In the genomic region with DNA sequence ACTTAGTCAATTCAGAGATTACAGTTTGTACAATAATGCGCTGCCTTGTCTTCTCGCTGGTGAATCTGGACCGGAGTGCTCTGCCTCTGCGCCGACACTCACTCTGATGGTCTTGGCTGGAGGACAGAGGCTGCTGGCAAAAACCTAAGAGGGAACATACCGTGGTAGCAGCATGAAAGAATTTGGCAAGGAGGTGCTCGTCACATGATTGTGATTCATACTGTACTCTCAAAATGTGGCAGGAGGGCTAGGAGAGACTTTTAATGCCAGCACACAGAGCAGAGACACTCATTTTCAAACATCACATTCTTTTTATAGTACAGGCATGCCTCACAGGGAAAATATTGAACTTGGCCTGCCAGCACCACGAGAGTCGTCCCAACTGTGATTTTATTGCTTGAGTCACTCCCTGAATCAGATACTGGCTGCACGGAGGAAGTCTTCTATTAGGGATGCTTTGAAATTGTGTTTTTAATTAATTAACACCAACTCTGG, we compare ENCODE assay signal across 9 cellular contexts.
DNase-seq lines count a peak whose midpoint lies in the region; ATAC-seq, FAIRE-seq and TF ChIP-seq lines count a peak whose summit lies in the region.
"Had no signal": no experiment of that assay in that cellular context is flagged by ENCODE, and none has a peak within 500 bp of the region (broad histone marks: within the 10 kb centered on the region; RNA-seq: fewer than 3 reads in every experiment).

No MANE protein-coding gene starts in this region.

- H3K9ac ChIP-seq in BLaER1 = no peak overlapping the region

- H3K9me3 Mint-ChIP-seq in activated naive CD4-positive, alpha-beta T cell treated with anti-CD3 and anti-CD28 coated beads, Interleukin-2, amount 10 ng/mL, durations not matched to agents 7 days and 5 days = no peaks in the 10 kb centered on the region

- DNase-seq in RWPE1 (ENCODE audit: low spot score) (peak; percentile 88), fibroblast of the aortic adventitia (ENCODE audit: low read depth) (peak; percentile 100), pancreas (peak in 4 of 6 donors; percentile 31 to 60 (median 39)), NAMALWA (ENCODE audit: low spot score) (no peak), GM19238 (ENCODE audit: insufficient read length, low spot score) (no peak)
- DNase-seq in activated naive CD4-positive, alpha-beta T cell treated with anti-CD3 and anti-CD28 coated beads, Interleukin-2, amount 10 ng/mL, durations not matched to agents 7 days and 5 days = no peak

- no peaks in the 10 kb centered on the region for H4K20me1 ChIP-seq in BLaER1

- H3K27me3 Mint-ChIP-seq in activated naive CD4-positive, alpha-beta T cell treated with anti-CD3 and anti-CD28 coated beads, Interleukin-2, amount 10 ng/mL, durations not matched to agents 7 days and 5 days = peaks cover 22% of the 10 kb centered on the region

- intact Hi-C loops in pancreas (cut with DNase I) = no loop called here

- H3K4me1 ChIP-seq in BLaER1 (peaks cover 13% of the 10 kb centered on the region), pancreas (peaks cover 6 to 11% (median 11%) of the 10 kb centered on the region in 3 donors)

- POLR2A ChIA-PET in RWPE1 (lab: Yijun Ruan, JAX; ENCODE audit: low non-redundant PET) = no interaction called here

- no peaks in the 10 kb centered on the region for H3K36me3 Mint-ChIP-seq in activated naive CD4-positive, alpha-beta T cell treated with anti-CD3 and anti-CD28 coated beads, Interleukin-2, amount 10 ng/mL, durations not matched to agents 7 days and 5 days

- no peak overlapping the region for H3K27ac Mint-ChIP-seq in activated naive CD4-positive, alpha-beta T cell treated with anti-CD3 and anti-CD28 coated beads, Interleukin-2, amount 10 ng/mL, durations not matched to agents 7 days and 5 days

- H3K4me3 ChIP-seq in BLaER1 (no peak overlapping the region), fibroblast of the aortic adventitia (ENCODE audit: low read depth, low read length) (peak overlapping the region; percentile 56), pancreas (no peak overlapping the region)

- no peaks in the 10 kb centered on the region for H3K9me3 ChIP-seq in BLaER1
- H3K9me3 ChIP-seq in pancreas = no peaks in the 10 kb centered on the region

- H3K36me3 ChIP-seq in BLaER1 = no peaks in the 10 kb centered on the region
- H3K36me3 ChIP-seq in pancreas = no peaks in the 10 kb centered on the region

- H3K27ac ChIP-seq in BLaER1 (no peak overlapping the region), RWPE1 (peak overlapping the region; percentile 87), pancreas (peak overlapping the region in 3 of 4 donors; percentile 33 to 67 (median 62))

- H3K4me2 ChIP-seq in BLaER1 = peak overlapping the region; percentile 57

- H3K4me1 Mint-ChIP-seq in activated naive CD4-positive, alpha-beta T cell treated with anti-CD3 and anti-CD28 coated beads, Interleukin-2, amount 10 ng/mL, durations not matched to agents 7 days and 5 days = no peaks in the 10 kb centered on the region

- ATAC-seq in pancreas = peak; percentile 69 to 83 (median 77)
- no peak for ATAC-seq in HG02938 (IDR thresholded peaks at IDR 0.05; ENCODE audit: unreplicated experiment)

- FAIRE-seq in pancreas (lab: Jason Lieb, UNC) = peak; percentile 43
- FAIRE-seq: GM12891 had no signal

- WGBS in pancreas, 2 donors = 15% methylated on average over 10 of the region's 10 CpGs

- H3K4me3 Mint-ChIP-seq in activated naive CD4-positive, alpha-beta T cell treated with anti-CD3 and anti-CD28 coated beads, Interleukin-2, amount 10 ng/mL, durations not matched to agents 7 days and 5 days = no peak overlapping the region

- H3K27me3 ChIP-seq in BLaER1 = no peaks in the 10 kb centered on the region
- no peaks in the 10 kb centered on the region for H3K27me3 ChIP-seq in pancreas

- TF ChIP-seq CTCF in RWPE1 (conservative IDR thresholded peaks at IDR 0.05; ENCODE audit: low read depth) = no peak
- no peak for TF ChIP-seq CTCF in fibroblast of the aortic adventitia (IDR thresholded peaks at IDR 0.05; ENCODE audit: insufficient read depth, low read length)
- no peak for TF ChIP-seq CTCF in pancreas (IDR thresholded peaks at IDR 0.05)

- CTCF ChIA-PET in RWPE1 (lab: Yijun Ruan, JAX) = no interaction called here
- CTCF ChIA-PET in activated naive CD4-positive, alpha-beta T cell treated with anti-CD3 and anti-CD28 coated beads, Interleukin-2, amount 10 ng/mL, durations not matched to agents 7 days and 5 days (lab: Charles Lee) = no interaction called here

Comparison
In these comparisons a context has a peak if more than half of its experiments do, and no peak if none do; other contexts are left out.
1. DNase-seq: peak in RWPE1 (single experiment), fibroblast of the aortic adventitia (single experiment) and pancreas (4 of 6); none in NAMALWA (single experiment), GM19238 (single experiment) and activated naive CD4-positive, alpha-beta T cell treated with anti-CD3 and anti-CD28 coated beads, Interleukin-2, amount 10 ng/mL, durations not matched to agents 7 days and 5 days (single experiment).